Comparison of ENCODE assay signal across 8 cellular contexts in the genomic region with DNA sequence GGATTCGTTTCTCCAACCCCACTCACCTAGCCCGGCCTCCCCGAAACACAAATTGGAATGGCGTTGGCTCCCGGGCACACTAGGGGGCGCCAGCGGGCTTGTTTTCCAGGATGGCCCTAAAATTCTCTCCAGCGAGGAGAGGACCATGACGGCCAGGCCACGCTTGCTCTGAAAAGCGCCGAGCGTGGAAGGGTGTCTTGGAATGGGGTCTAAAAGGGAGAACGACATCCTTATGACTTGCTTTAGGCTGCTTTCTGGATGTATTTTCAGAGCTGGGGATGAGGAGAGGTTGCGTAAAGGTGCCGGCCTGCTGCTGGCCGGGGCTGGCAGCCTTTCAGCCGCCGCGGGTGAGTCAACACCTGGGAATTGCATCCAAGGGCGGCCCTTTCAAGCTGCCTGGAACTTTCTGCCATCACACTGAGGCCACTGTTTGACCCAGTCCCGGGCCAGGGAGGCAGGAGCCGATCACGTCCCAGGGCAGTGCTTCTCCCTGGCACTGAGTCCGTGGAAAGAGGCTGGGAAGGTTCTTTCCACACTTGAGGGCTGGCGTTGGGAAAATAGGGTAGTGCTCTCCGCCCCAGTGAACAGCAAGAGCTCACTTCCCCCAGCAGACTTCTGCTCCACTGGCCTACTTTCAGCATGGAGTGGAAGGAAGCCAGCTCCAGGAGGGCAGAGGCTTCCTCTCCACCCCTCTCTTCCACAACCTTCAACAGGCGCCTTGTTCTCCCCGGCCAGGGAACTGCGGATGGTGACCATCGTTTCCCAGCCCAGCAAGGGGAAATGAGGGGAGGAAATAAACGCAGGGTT.
DNase-seq lines count a peak whose midpoint lies in the region; ATAC-seq and TF ChIP-seq lines count a peak whose summit lies in the region.

No MANE protein-coding gene starts in this region.

- H3K4me3 ChIP-seq in HFF-Myc (replicated peaks; ENCODE audit: low read depth, low read length) (peak overlapping the region; percentile 42), left ventricle myocardium inferior (peak overlapping the region; percentile 66), urinary bladder (ENCODE audit: low read depth, low read length) (peak overlapping the region; percentile 14)

- H3K4me1 ChIP-seq in left ventricle myocardium inferior, result peaks cover 9% of the 10 kb centered on the region
- H3K4me1 ChIP-seq in urinary bladder (ENCODE audit: insufficient read depth), result no peaks in the 10 kb centered on the region

- DNase-seq in EH (ENCODE audit: low read depth) (peak; percentile 91), HFF-Myc (ENCODE audit: extremely low read depth, low read depth) (no peak), NCI-H1417 treated with DMSO at 0.1 percent for 48 hours (lab: John Stamatoyannopoulos, UW) (peak; percentile 21), T-helper 17 cell (peak; percentile 53 to 71 (median 57)), left ventricle myocardium inferior (peak; percentile 88), pulmonary artery endothelial cell (ENCODE audit: low read depth, low spot score) (peak; percentile 39)

- peak; percentile 99 for TF ChIP-seq CTCF in HFF-Myc (IDR thresholded peaks at IDR 0.05; ENCODE audit: low read depth, low read length, missing control alignments)
- peak; percentile 96 for TF ChIP-seq CTCF in left ventricle myocardium inferior (IDR thresholded peaks at IDR 0.05; ENCODE audit: borderline replicate concordance)

- H3K27me3 ChIP-seq in left ventricle myocardium inferior (ENCODE audit: low read depth), result peaks cover 4% of the 10 kb centered on the region

- peaks cover 38% of the 10 kb centered on the region for H3K27me3 Mint-ChIP-seq in T-helper 17 cell

- H3K27ac ChIP-seq in angular gyrus (ENCODE audit: low read depth, low read length) (peak overlapping the region; percentile 79), left ventricle myocardium inferior (replicated peaks) (peak overlapping the region; percentile 86), urinary bladder (ENCODE audit: low read depth) (peak overlapping the region; percentile 76)

- H3K36me3 ChIP-seq in left ventricle myocardium inferior (no peaks in the 10 kb centered on the region), urinary bladder (ENCODE audit: insufficient read depth) (no peaks in the 10 kb centered on the region)

- H3K4me3 Mint-ChIP-seq in T-helper 17 cell, result peak overlapping the region; percentile 50

- ATAC-seq in T-helper 17 cell, result peak; percentile 68

- H3K27ac Mint-ChIP-seq in T-helper 17 cell, result peak overlapping the region; percentile 41

- H3K36me3 Mint-ChIP-seq in T-helper 17 cell (ENCODE audit: low read depth), result peaks cover 5% of the 10 kb centered on the region

- WGBS in urinary bladder, result 2% methylated on average over 32 of the region's 32 CpGs

- no peaks in the 10 kb centered on the region for H3K9me3 ChIP-seq in T-helper 17 cell (ENCODE audit: control insufficient read depth, low read length, poor library complexity, severe bottlenecking)
- no peaks in the 10 kb centered on the region for H3K9me3 ChIP-seq in left ventricle myocardium inferior (replicated peaks)

- intact Hi-C loops in left ventricle myocardium inferior (cut with micrococcal nuclease), result loop anchor here (5.0 to 10.0 kb wide), 2 partner anchors 724 to 872 kb away; no protein-coding TSS in a partner anchor

- H3K4me1 Mint-ChIP-seq in T-helper 17 cell, result peaks cover 5% of the 10 kb centered on the region

Comparison
In these comparisons a context has a peak if more than half of its experiments do, and no peak if none do; other contexts are left out.
1. H3K4me3 ChIP-seq: peak in every context shown above with its lines; median percentile 66 in left ventricle myocardium inferior; 42 in HFF-Myc; 14 in urinary bladder.